ENCODE assay signal across 19 cellular contexts in the genomic region with DNA sequence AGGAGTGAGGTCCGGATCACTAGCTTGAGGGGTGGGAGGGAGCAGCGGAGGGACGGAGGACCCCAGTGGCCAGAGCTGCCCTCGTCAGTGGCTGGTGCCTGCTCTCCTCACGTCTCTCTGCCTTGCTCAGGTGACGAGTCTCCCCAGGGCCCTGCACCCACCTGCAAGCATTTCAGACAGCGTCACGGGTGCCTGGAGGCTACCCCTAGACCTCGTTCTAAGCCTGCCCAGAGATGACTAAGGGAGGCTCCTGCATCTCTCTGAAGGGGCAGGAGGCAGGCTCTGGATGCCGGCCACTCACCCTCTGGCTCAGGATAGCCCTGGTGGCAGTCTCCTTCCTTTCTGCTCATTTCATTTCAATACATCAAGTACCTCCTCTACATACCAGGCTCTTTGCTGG.
DNase-seq lines count a peak whose midpoint lies in the region; ATAC-seq and TF ChIP-seq lines count a peak whose summit lies in the region.
"Had no signal": no experiment of that assay in that cellular context is flagged by ENCODE, and none has a peak within 500 bp of the region (broad histone marks: within the 10 kb centered on the region; RNA-seq: fewer than 3 reads in every experiment).

No MANE protein-coding gene starts in this region.

- H3K27ac ChIP-seq in BLaER1 (no peak overlapping the region), spleen (peak overlapping the region in 1 of 8 donors; percentile 38)
- H3K27ac ChIP-seq: C4-2B, PC-9 had no signal

- H3K27me3 ChIP-seq in BLaER1, result no peaks in the 10 kb centered on the region
- peaks cover 0 to 42% (median 0%) of the 10 kb centered on the region in 7 donors for H3K27me3 ChIP-seq in spleen (replicated peaks in 1 of 7)
- H3K27me3 ChIP-seq: MG63 had no signal

- H3K4me3 ChIP-seq in BLaER1 (no peak overlapping the region), spleen (no peak overlapping the region)
- H3K4me3 ChIP-seq: GM12878, MG63, PC-9 had no signal

- no peaks in the 10 kb centered on the region for H3K9me3 ChIP-seq in BLaER1
- H3K9me3 ChIP-seq in spleen, result no peaks in the 10 kb centered on the region
- H3K9me3 ChIP-seq: MG63 had no signal

- no peaks in the 10 kb centered on the region for H4K20me1 ChIP-seq in BLaER1

- 83 to 97% (median 87%) methylated on average over 6 to 10 of the region's 10 CpGs for WGBS in spleen, 5 donors

- no peak overlapping the region for H3K9ac ChIP-seq in BLaER1

- peak; percentile 24 for ATAC-seq in esophagus mucosa
- ATAC-seq: GM12878 had no signal

- peak overlapping the region; percentile 17; the same call in 1 of the 2 replicates for H3K4me2 ChIP-seq in BLaER1
- H3K4me2 ChIP-seq: PC-9 had no signal

- no peak for TF ChIP-seq CTCF in spleen (IDR thresholded peaks at IDR 0.05 in 8 of 11, conservative IDR thresholded peaks at IDR 0.05 in 3 of 11)

- H3K36me3 ChIP-seq in BLaER1, result peaks cover 10% of the 10 kb centered on the region
- H3K36me3 ChIP-seq in spleen, result peaks cover 0 to 9% (median 0%) of the 10 kb centered on the region in 6 donors

- H3K4me1 ChIP-seq in BLaER1, result peaks cover 51% of the 10 kb centered on the region
- H3K4me1 ChIP-seq in spleen, result peaks cover 0 to 36% (median 12%) of the 10 kb centered on the region in 6 donors

- intact Hi-C loops in posterior vena cava (cut with DNase I) (no loop called here), spleen (cut with DNase I; ENCODE audit: low total_unique reads) (no loop called here)

- DNase-seq in HK-2 (ENCODE audit: unreplicated experiment) (peak; percentile 43), posterior vena cava (ENCODE audit: low spot score) (peak; percentile 66), D341Med (ENCODE audit: low spot score) (no peak), NCI-H1417 treated with DMSO at 0.1 percent for 48 hours (lab: John Stamatoyannopoulos, UW) (no peak), spleen (no peak)
- DNase-seq in stimulated activated CD4-positive, alpha-beta T cell treated with anti-CD3 and anti-CD28 coated beads, Interleukin-12 subunit alpha, Interleukin-12 subunit beta, amount 100 ng/mL, for 4 hours, result no peak
- DNase-seq: COR-L47, KBM-7, MG63, NCI-H1092 treated with DMSO at 0.1 percent for 48 hours, NCI-H2029, NCI-H2171 treated with DMSO at 0.1 percent for 48 hours, NCI-H774, PC-9, SHP77 treated with DMSO at 0.1 percent for 48 hours had no signal

- no peak for TF ChIP-seq POLR2A in spleen (IDR thresholded peaks at IDR 0.05)

Comparison
In these comparisons a context has a peak if more than half of its experiments do, and no peak if none do; other contexts are left out.
1. DNase-seq: peak in HK-2 (single experiment) and posterior vena cava (single experiment); none in D341Med (single experiment), NCI-H1417 treated with DMSO at 0.1 percent for 48 hours (single experiment), spleen (single experiment) and stimulated activated CD4-positive, alpha-beta T cell treated with anti-CD3 and anti-CD28 coated beads, Interleukin-12 subunit alpha, Interleukin-12 subunit beta, amount 100 ng/mL, for 4 hours (single experiment).